Comparison of ENCODE assay signal across 19 cellular contexts in genomic region chr2:134406311-134406710, GRCh38.
DNase-seq lines count a peak whose midpoint lies in the region; ATAC-seq lines count a peak whose summit lies in the region.
"Had no signal": no experiment of that assay in that cellular context is flagged by ENCODE, and none has a peak within 500 bp of the region (broad histone marks: within the 10 kb centered on the region; RNA-seq: fewer than 3 reads in every experiment).

No MANE protein-coding gene starts in this region.

- peaks cover 62% of the 10 kb centered on the region for H3K4me1 Mint-ChIP-seq in T-helper 17 cell
- H3K4me1 Mint-ChIP-seq in stimulated activated naive B cell treated with anti-CD40 and anti-IgM and Interleukin-4, amounts not matched to agents 10 μg/mL and 1 μg/mL and 100 μg/mL, for 72 hours, result peaks cover 39 to 42% of the 10 kb centered on the region in 2 donors

- DNase-seq in DMS53 (lab: John Stamatoyannopoulos, UW) (peak; percentile 12), DMS53 treated with DMSO at 0.1 percent for 48 hours (lab: John Stamatoyannopoulos, UW; ENCODE audit: unreplicated experiment) (no peak), T-helper 17 cell (no peak), kidney glomerular epithelial cell (lab: John Stamatoyannopoulos, UW) (peak; percentile 25), GF-D8 (lab: John Stamatoyannopoulos, UW) (no peak), NCI-H345 (lab: John Stamatoyannopoulos, UW) (no peak)
- no peak for DNase-seq in stimulated activated naive B cell treated with anti-CD40 and anti-IgM and Interleukin-4, amounts not matched to agents 10 μg/mL and 1 μg/mL and 100 μg/mL, for 72 hours
- DNase-seq: activated CD4-positive, alpha-beta memory T cell treated with anti-CD3 and anti-CD28 coated beads, Interleukin-2, amount 10 ng/mL, durations not matched to agents 7 days and 5 days; activated naive CD8-positive, alpha-beta T cell treated with anti-CD3 and anti-CD28 coated beads for 36 hours; activated T-cell treated with anti-CD3 and anti-CD28 coated beads, Interleukin-2, amount 50 U/mL, for 48 hours; DMS79; left ventricle myocardium superior; NCI-H187 treated with DMSO at 0.1 percent for 48 hours; NCI-H446; stimulated activated CD4-positive, alpha-beta T cell treated with anti-CD3 and anti-CD28 coated beads, Interleukin-4, amount 100 ng/mL, for 24 hours; WERI-Rb-1 had no signal

- no peaks in the 10 kb centered on the region for H3K9me3 Mint-ChIP-seq in stimulated activated naive B cell treated with anti-CD40 and anti-IgM and Interleukin-4, amounts not matched to agents 10 μg/mL and 1 μg/mL and 100 μg/mL, for 72 hours
- H3K9me3 Mint-ChIP-seq: activated CD4-positive, alpha-beta memory T cell treated with anti-CD3 and anti-CD28 coated beads, Interleukin-2, amount 10 ng/mL, durations not matched to agents 7 days and 5 days; activated naive CD8-positive, alpha-beta T cell treated with anti-CD3 and anti-CD28 coated beads for 36 hours; dendritic cell treated with granulocyte-macrophage colony-stimulating factor and Interleukin-4, amounts not matched to agents 40 ng/mL and 50 ng/mL, for 4 days; T-helper 1 cell treated with Interleukin-12 subunit alpha and Interleukin-12 subunit beta and Interleukin-4 antibody, amounts not matched to agents 30 μg/mL and 1 μg/mL, for 36 hours had no signal

- H3K36me3 Mint-ChIP-seq in T-helper 17 cell (ENCODE audit: low read depth), result peaks cover 7% of the 10 kb centered on the region
- H3K36me3 Mint-ChIP-seq in stimulated activated naive B cell treated with anti-CD40 and anti-IgM and Interleukin-4, amounts not matched to agents 10 μg/mL and 1 μg/mL and 100 μg/mL, for 72 hours, result peaks cover 19 to 45% of the 10 kb centered on the region in 2 donors

- no peaks in the 10 kb centered on the region for H3K9me3 ChIP-seq in T-helper 17 cell (ENCODE audit: control insufficient read depth, low read length, poor library complexity, severe bottlenecking)

- no peaks in the 10 kb centered on the region for H3K27me3 Mint-ChIP-seq in T-helper 17 cell
- no peaks in the 10 kb centered on the region for H3K27me3 Mint-ChIP-seq in stimulated activated naive B cell treated with anti-CD40 and anti-IgM and Interleukin-4, amounts not matched to agents 10 μg/mL and 1 μg/mL and 100 μg/mL, for 72 hours
- H3K27me3 Mint-ChIP-seq: activated CD4-positive, alpha-beta memory T cell treated with anti-CD3 and anti-CD28 coated beads, Interleukin-2, amount 10 ng/mL, durations not matched to agents 7 days and 5 days; activated naive CD8-positive, alpha-beta T cell treated with anti-CD3 and anti-CD28 coated beads for 36 hours; dendritic cell treated with granulocyte-macrophage colony-stimulating factor and Interleukin-4, amounts not matched to agents 40 ng/mL and 50 ng/mL, for 4 days had no signal

- peak overlapping the region; percentile 93 for H3K27ac Mint-ChIP-seq in T-helper 17 cell
- H3K27ac Mint-ChIP-seq in stimulated activated naive B cell treated with anti-CD40 and anti-IgM and Interleukin-4, amounts not matched to agents 10 μg/mL and 1 μg/mL and 100 μg/mL, for 72 hours, result peak overlapping the region; percentile 44
- H3K27ac Mint-ChIP-seq: activated CD4-positive, alpha-beta memory T cell treated with anti-CD3 and anti-CD28 coated beads, Interleukin-2, amount 10 ng/mL, durations not matched to agents 7 days and 5 days; activated naive CD8-positive, alpha-beta T cell treated with anti-CD3 and anti-CD28 coated beads for 36 hours; dendritic cell treated with granulocyte-macrophage colony-stimulating factor and Interleukin-4, amounts not matched to agents 40 ng/mL and 50 ng/mL, for 4 days; T-helper 1 cell treated with Interleukin-12 subunit alpha and Interleukin-12 subunit beta and Interleukin-4 antibody, amounts not matched to agents 30 μg/mL and 1 μg/mL, for 36 hours had no signal

- ATAC-seq in T-helper 17 cell (no peak), GM19395 (IDR thresholded peaks at IDR 0.05; ENCODE audit: unreplicated experiment) (no peak)
- no peak for ATAC-seq in stimulated activated naive B cell treated with anti-CD40 and anti-IgM and Interleukin-4, amounts not matched to agents 10 μg/mL and 1 μg/mL and 100 μg/mL, for 72 hours (replicated peaks)
- ATAC-seq: left ventricle myocardium superior had no signal

- no peak overlapping the region for H3K4me3 Mint-ChIP-seq in T-helper 17 cell
- H3K4me3 Mint-ChIP-seq in stimulated activated naive B cell treated with anti-CD40 and anti-IgM and Interleukin-4, amounts not matched to agents 10 μg/mL and 1 μg/mL and 100 μg/mL, for 72 hours, result no peak overlapping the region
- H3K4me3 Mint-ChIP-seq: activated CD4-positive, alpha-beta memory T cell treated with anti-CD3 and anti-CD28 coated beads, Interleukin-2, amount 10 ng/mL, durations not matched to agents 7 days and 5 days; activated naive CD8-positive, alpha-beta T cell treated with anti-CD3 and anti-CD28 coated beads for 36 hours; dendritic cell treated with granulocyte-macrophage colony-stimulating factor and Interleukin-4, amounts not matched to agents 40 ng/mL and 50 ng/mL, for 4 days; T-helper 1 cell treated with Interleukin-12 subunit alpha and Interleukin-12 subunit beta and Interleukin-4 antibody, amounts not matched to agents 30 μg/mL and 1 μg/mL, for 36 hours had no signal

Comparison
In these comparisons a context has a peak if more than half of its experiments do, and no peak if none do; other contexts are left out.
1. DNase-seq: peak in DMS53 (single experiment) and kidney glomerular epithelial cell (single experiment); none in DMS53 treated with DMSO at 0.1 percent for 48 hours (single experiment), T-helper 17 cell (0 of 3), stimulated activated naive B cell treated with anti-CD40 and anti-IgM and Interleukin-4, amounts not matched to agents 10 μg/mL and 1 μg/mL and 100 μg/mL, for 72 hours (single experiment), GF-D8 (single experiment) and NCI-H345 (single experiment).